In genomic region chr2:37829202-37829601, GRCh38 we compare ENCODE assay signal across 8 cellular contexts.
DNase-seq lines count a peak whose midpoint lies in the region; ATAC-seq, FAIRE-seq and TF ChIP-seq lines count a peak whose summit lies in the region.

No MANE protein-coding gene starts in this region.

- DNase-seq in A549 (ENCODE audit: low read depth in 1 of 2, low spot score in 1 of 2) (no peak), HT1080 (ENCODE audit: low read depth) (peak; percentile 92), ascending aorta (ENCODE audit: low spot score in 2 of 2) (peak; percentile 23 to 84), kidney epithelial cell (ENCODE audit: low read depth) (peak; percentile 64), NCI-H2107 treated with DMSO at 0.1 percent for 48 hours (lab: John Stamatoyannopoulos, UW; ENCODE audit: unreplicated experiment) (no peak)
- no peak for DNase-seq in naive thymus-derived CD8-positive, alpha-beta T cell

- intact Hi-C loops in ascending aorta (cut with DNase I), result no loop called here

- no peak for ATAC-seq in A549
- ATAC-seq in GM19351 (IDR thresholded peaks at IDR 0.05; ENCODE audit: unreplicated experiment), result no peak
- ATAC-seq in HG02798 (IDR thresholded peaks at IDR 0.05; ENCODE audit: poor library complexity, unreplicated experiment), result no peak
- ATAC-seq in naive thymus-derived CD8-positive, alpha-beta T cell, result no peak

- no peak overlapping the region for H3K4me3 Mint-ChIP-seq in naive thymus-derived CD8-positive, alpha-beta T cell

- no peak for TF ChIP-seq POLR2A in A549 (IDR thresholded peaks at IDR 0.05; ENCODE audit: low read length)

- H3K4me3 ChIP-seq in A549 (no peak overlapping the region), ascending aorta (no peak overlapping the region), kidney epithelial cell (ENCODE audit: low read depth, low read length) (no peak overlapping the region)

- FAIRE-seq in A549 (lab: Jason Lieb, UNC), result no peak

- TF ChIP-seq CTCF in A549 (IDR thresholded peaks at IDR 0.05) (no peak), ascending aorta (IDR thresholded peaks at IDR 0.05) (no peak), kidney epithelial cell (IDR thresholded peaks at IDR 0.05; ENCODE audit: insufficient read depth, low read length, poor library complexity, severe bottlenecking) (no peak)

- H3K36me3 ChIP-seq in ascending aorta (no peaks in the 10 kb centered on the region), kidney epithelial cell (ENCODE audit: control insufficient read depth, insufficient read depth, low read length) (no peaks in the 10 kb centered on the region)

- POLR2A ChIA-PET in A549 (lab: Yijun Ruan, JAX), result no interaction called here
- POLR2A ChIA-PET in naive thymus-derived CD8-positive, alpha-beta T cell (lab: Charles Lee), result no interaction called here

- no peaks in the 10 kb centered on the region for H3K9me3 Mint-ChIP-seq in naive thymus-derived CD8-positive, alpha-beta T cell

- H3K9me3 ChIP-seq in A549, result no peaks in the 10 kb centered on the region
- no peaks in the 10 kb centered on the region for H3K9me3 ChIP-seq in ascending aorta

- no peaks in the 10 kb centered on the region for H3K36me3 Mint-ChIP-seq in naive thymus-derived CD8-positive, alpha-beta T cell

- CTCF ChIA-PET in A549 (lab: Yijun Ruan, JAX), result interaction anchor here (1.2 to 15.3 kb wide), 5 partner anchors 11 to 433 kb away, joined by 5 to 433 read pairs (median 32); no protein-coding TSS in a partner anchor

- H3K4me2 ChIP-seq in A549, result no peak overlapping the region

- H3K27me3 Mint-ChIP-seq in naive thymus-derived CD8-positive, alpha-beta T cell, result no peaks in the 10 kb centered on the region

- H3K4me1 ChIP-seq in A549 (peaks cover 24% of the 10 kb centered on the region), ascending aorta (peaks cover 0 to 20% of the 10 kb centered on the region in 2 donors)

- H3K27ac Mint-ChIP-seq in naive thymus-derived CD8-positive, alpha-beta T cell, result no peak overlapping the region

- H3K27ac ChIP-seq in A549, result peak overlapping the region; percentile 1 to 27; a peak in 4 of 6 replicates
- peak overlapping the region; percentile 17 to 54 for H3K27ac ChIP-seq in ascending aorta

- 57% methylated on average over 3 of the region's 3 CpGs for WGBS in A549 (ENCODE audit: missing lambda C conversion rate)

- H3K4me1 Mint-ChIP-seq in naive thymus-derived CD8-positive, alpha-beta T cell, result peaks cover 2 to 18% (median 6%) of the 10 kb centered on the region in 4 donors

- H3K27me3 ChIP-seq in ascending aorta (no peaks in the 10 kb centered on the region), kidney epithelial cell (ENCODE audit: control insufficient read depth, insufficient read depth, low read length) (no peaks in the 10 kb centered on the region)

- no peak for TF ChIP-seq RAD21 in A549 (conservative IDR thresholded peaks at IDR 0.05 in 1 of 2, IDR thresholded peaks at IDR 0.05 in 1 of 2)

- TF ChIP-seq EP300 in A549 (IDR thresholded peaks at IDR 0.05), result no peak

TF ChIP-seq in A549, 52 proteins besides CTCF, POLR2A, EP300 and RAD21:
- TF ChIP-seq ZFP36 (IDR thresholded peaks at IDR 0.05; ENCODE audit: borderline replicate concordance, partially characterized antibody), result no peak
- TF ChIP-seq CEBPB (IDR thresholded peaks at IDR 0.05), result no peak
- TF ChIP-seq ZC3H11A (IDR thresholded peaks at IDR 0.05), result no peak

Comparison
In these comparisons a context has a peak if more than half of its experiments do, and no peak if none do; other contexts are left out.
1. DNase-seq: peak in HT1080 (single experiment), ascending aorta (2 of 2) and kidney epithelial cell (single experiment); none in A549 (0 of 2), NCI-H2107 treated with DMSO at 0.1 percent for 48 hours (single experiment) and naive thymus-derived CD8-positive, alpha-beta T cell (0 of 10).